Comparison of ENCODE assay signal across 15 cellular contexts in genomic region chr4:7901274-7901845, GRCh38. TPM values are rescaled to one million over a fixed set of nuclear protein-coding genes. Genes with fewer than 3 reads are reported as not detected.
A peak's percentile ranks its signal among the peaks of the same experiment; 100 is the strongest.
DNase-seq lines count a peak whose midpoint lies in the region; ATAC-seq and TF ChIP-seq lines count a peak whose summit lies in the region.
"Had no signal": no experiment of that assay in that cellular context is flagged by ENCODE, and none has a peak within 500 bp of the region (broad histone marks: within the 10 kb centered on the region; RNA-seq: fewer than 3 reads in every experiment).

No MANE protein-coding gene starts in this region.

- H3K27ac Mint-ChIP-seq in brain, result peak overlapping the region; percentile 79 to 98 (median 84)
- peak overlapping the region; percentile 14 for H3K27ac Mint-ChIP-seq in nephron progenitor cell
- H3K27ac Mint-ChIP-seq: activated CD8-positive, alpha-beta T cell treated with anti-CD3 and anti-CD28 coated beads, Interleukin-2, amount 10 ng/mL, durations not matched to agents 7 days and 5 days; activated T-helper 17 cell treated with anti-CD3 and anti-CD28 coated beads, Interleukin-2, amount 50 U/mL, for 72 hours had no signal

- POLR2A ChIA-PET in AG04450 (lab: Yijun Ruan, JAX), result no interaction called here

- H3K36me3 Mint-ChIP-seq in brain (no peaks in the 10 kb centered on the region), nephron progenitor cell (ENCODE audit: low read depth) (no peaks in the 10 kb centered on the region)

- no peak overlapping the region for H3K4me3 ChIP-seq in AG04450 (ENCODE audit: low read depth, low read length)
- H3K4me3 ChIP-seq: left lung, right atrium auricular region, testis had no signal

- ATAC-seq in foreskin keratinocyte, result no peak
- ATAC-seq: activated CD8-positive, alpha-beta T cell treated with anti-CD3 and anti-CD28 coated beads, Interleukin-2, amount 10 ng/mL, durations not matched to agents 7 days and 5 days; activated T-helper 17 cell treated with anti-CD3 and anti-CD28 coated beads, Interleukin-2, amount 50 U/mL, for 72 hours; left lung; naive thymus-derived CD4-positive, alpha-beta T cell had no signal

- H3K9me3 Mint-ChIP-seq in brain (no peaks in the 10 kb centered on the region), nephron progenitor cell (no peaks in the 10 kb centered on the region)
- H3K9me3 Mint-ChIP-seq: activated T-helper 17 cell treated with anti-CD3 and anti-CD28 coated beads, Interleukin-2, amount 50 U/mL, for 72 hours had no signal

- H3K27ac ChIP-seq in AG04450 (ENCODE audit: low read depth, low read length) (peak overlapping the region; percentile 47), foreskin keratinocyte (no peak overlapping the region)
- H3K27ac ChIP-seq: left lung, testis had no signal

- CTCF ChIA-PET in AG04450 (lab: Charles Lee), result interaction anchor here (1.5 kb wide), 1 partner anchor 97 kb away, joined by 5 read pairs; no protein-coding TSS in a partner anchor

- H3K4me1 ChIP-seq in foreskin keratinocyte, result peaks cover 5% of the 10 kb centered on the region

- no peaks in the 10 kb centered on the region for H3K27me3 Mint-ChIP-seq in brain
- no peaks in the 10 kb centered on the region for H3K27me3 Mint-ChIP-seq in nephron progenitor cell (ENCODE audit: low read depth, poor library complexity)
- H3K27me3 Mint-ChIP-seq: activated T-helper 17 cell treated with anti-CD3 and anti-CD28 coated beads, Interleukin-2, amount 50 U/mL, for 72 hours had no signal

- H3K4me3 Mint-ChIP-seq in brain (peak overlapping the region; percentile 45 to 80 (median 65)), nephron progenitor cell (no peak overlapping the region)
- H3K4me3 Mint-ChIP-seq: activated CD8-positive, alpha-beta T cell treated with anti-CD3 and anti-CD28 coated beads, Interleukin-2, amount 10 ng/mL, durations not matched to agents 7 days and 5 days; activated T-helper 17 cell treated with anti-CD3 and anti-CD28 coated beads, Interleukin-2, amount 50 U/mL, for 72 hours had no signal

- H3K9me3 ChIP-seq in AG04450 (ENCODE audit: control insufficient read depth, insufficient read depth, low read length), result no peaks in the 10 kb centered on the region
- H3K9me3 ChIP-seq: left lung, right atrium auricular region, testis had no signal

- peaks cover 99% of the 10 kb centered on the region for H3K4me1 Mint-ChIP-seq in brain
- peaks cover 93% of the 10 kb centered on the region for H3K4me1 Mint-ChIP-seq in nephron progenitor cell

- no peaks in the 10 kb centered on the region for H3K27me3 ChIP-seq in AG04450 (ENCODE audit: control insufficient read depth, insufficient read depth, low read length)
- no peaks in the 10 kb centered on the region for H3K27me3 ChIP-seq in foreskin keratinocyte
- H3K27me3 ChIP-seq: left lung, right atrium auricular region, testis had no signal

- TF ChIP-seq CTCF in AG04450 (IDR thresholded peaks at IDR 0.05; ENCODE audit: low read depth, low read length) (no peak), brain (conservative IDR thresholded peaks at IDR 0.05) (no peak), nephron progenitor cell (IDR thresholded peaks at IDR 0.05) (no peak), foreskin keratinocyte (conservative IDR thresholded peaks at IDR 0.05) (no peak), GM10266 (IDR thresholded peaks at IDR 0.05; ENCODE audit: control insufficient read depth, insufficient read depth, low read depth, missing control alignments) (no peak)

- DNase-seq in AG04450 (ENCODE audit: low read depth, low spot score), result no peak
- peak; percentile 84 for DNase-seq in NCI-H146 (lab: John Stamatoyannopoulos, UW)
- no peak for DNase-seq in nephron progenitor cell
- no peak for DNase-seq in foreskin keratinocyte
- no peak for DNase-seq in GM19240 (ENCODE audit: insufficient read length, low spot score)
- no peak for DNase-seq in T-helper 2 cell
- DNase-seq in GM10266 (ENCODE audit: extremely low spot score), result no peak
- DNase-seq: activated CD8-positive, alpha-beta T cell treated with anti-CD3 and anti-CD28 coated beads, Interleukin-2, amount 10 ng/mL, durations not matched to agents 7 days and 5 days; cortex of kidney; naive thymus-derived CD4-positive, alpha-beta T cell; testis had no signal

RNA-seq across cellular contexts. Expression of gene AFAP1, which starts 38.3 kb away (rescaled TPM):
- polyA plus RNA-seq in AG04450 (2011; rRNA removed) (57.9 and 61.7 TPM in 2 replicates), brain (ENCODE audit: insufficient read depth, low read depth, low replicate concordance) (15.3 TPM), foreskin keratinocyte (6.1 and 8.6 TPM in 2 replicates)
- 77.9 and 84.3 TPM in 2 replicates for polyA minus RNA-seq in AG04450 (2011; rRNA and poly(A)+ RNA removed)
- 21.3 and 35.9 TPM in 2 replicates for total RNA-seq in foreskin keratinocyte
